1 cellular context compared by ENCODE assay signal in genomic region chrX:17869580-17869979, GRCh38.
TF ChIP-seq lines count a peak whose summit lies in the region.

No MANE protein-coding gene starts in this region.

TF ChIP-seq in A549, 52 proteins besides CTCF, POLR2A, EP300 and RAD21 (continued from another document):
- no peak for TF ChIP-seq TFCP2L1 (CRISPR knock-in tag; IDR thresholded peaks at IDR 0.05)
- no peak for TF ChIP-seq ELK1 (IDR thresholded peaks at IDR 0.05; ENCODE audit: low read depth, low read length)
- TF ChIP-seq, protein P1, sequence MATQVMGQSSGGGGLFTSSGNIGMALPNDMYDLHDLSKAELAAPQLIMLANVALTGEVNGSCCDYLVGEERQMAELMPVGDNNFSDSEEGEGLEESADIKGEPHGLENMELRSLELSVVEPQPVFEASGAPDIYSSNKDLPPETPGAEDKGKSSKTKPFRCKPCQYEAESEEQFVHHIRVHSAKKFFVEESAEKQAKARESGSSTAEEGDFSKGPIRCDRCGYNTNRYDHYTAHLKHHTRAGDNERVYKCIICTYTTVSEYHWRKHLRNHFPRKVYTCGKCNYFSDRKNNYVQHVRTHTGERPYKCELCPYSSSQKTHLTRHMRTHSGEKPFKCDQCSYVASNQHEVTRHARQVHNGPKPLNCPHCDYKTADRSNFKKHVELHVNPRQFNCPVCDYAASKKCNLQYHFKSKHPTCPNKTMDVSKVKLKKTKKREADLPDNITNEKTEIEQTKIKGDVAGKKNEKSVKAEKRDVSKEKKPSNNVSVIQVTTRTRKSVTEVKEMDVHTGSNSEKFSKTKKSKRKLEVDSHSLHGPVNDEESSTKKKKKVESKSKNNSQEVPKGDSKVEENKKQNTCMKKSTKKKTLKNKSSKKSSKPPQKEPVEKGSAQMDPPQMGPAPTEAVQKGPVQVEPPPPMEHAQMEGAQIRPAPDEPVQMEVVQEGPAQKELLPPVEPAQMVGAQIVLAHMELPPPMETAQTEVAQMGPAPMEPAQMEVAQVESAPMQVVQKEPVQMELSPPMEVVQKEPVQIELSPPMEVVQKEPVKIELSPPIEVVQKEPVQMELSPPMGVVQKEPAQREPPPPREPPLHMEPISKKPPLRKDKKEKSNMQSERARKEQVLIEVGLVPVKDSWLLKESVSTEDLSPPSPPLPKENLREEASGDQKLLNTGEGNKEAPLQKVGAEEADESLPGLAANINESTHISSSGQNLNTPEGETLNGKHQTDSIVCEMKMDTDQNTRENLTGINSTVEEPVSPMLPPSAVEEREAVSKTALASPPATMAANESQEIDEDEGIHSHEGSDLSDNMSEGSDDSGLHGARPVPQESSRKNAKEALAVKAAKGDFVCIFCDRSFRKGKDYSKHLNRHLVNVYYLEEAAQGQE (IDR thresholded peaks at IDR 0.05): no peak
- no peak for TF ChIP-seq FOSB (CRISPR knock-in tag; IDR thresholded peaks at IDR 0.05)
- no peak for TF ChIP-seq RCOR1 (IDR thresholded peaks at IDR 0.05; ENCODE audit: low read depth, low read length)
